In genomic region chr17:77228224-77229215, GRCh38 we compare ENCODE assay signal across 17 cellular contexts.
DNase-seq lines count a peak whose midpoint lies in the region; ATAC-seq lines count a peak whose summit lies in the region.
"Had no signal": no experiment of that assay in that cellular context is flagged by ENCODE, and none has a peak within 500 bp of the region (broad histone marks: within the 10 kb centered on the region; RNA-seq: fewer than 3 reads in every experiment).

No MANE protein-coding gene starts in this region.

- peaks cover 0 to 2% of the 10 kb centered on the region in 2 donors for H3K4me1 Mint-ChIP-seq in stimulated activated naive B cell treated with anti-CD40 and anti-IgM and Interleukin-4, amounts not matched to agents 10 μg/mL and 1 μg/mL and 100 μg/mL, for 72 hours

- no peak for ATAC-seq in stimulated activated naive B cell treated with anti-CD40 and anti-IgM and Interleukin-4, amounts not matched to agents 10 μg/mL and 1 μg/mL and 100 μg/mL, for 72 hours (replicated peaks)
- ATAC-seq in HG03025 (IDR thresholded peaks at IDR 0.05; ENCODE audit: low FRiP score, unreplicated experiment) (no peak), GM18873 (IDR thresholded peaks at IDR 0.05; ENCODE audit: low FRiP score, unreplicated experiment) (no peak)

- no peaks in the 10 kb centered on the region for H3K27me3 ChIP-seq in layer of hippocampus (ENCODE audit: control insufficient read depth, insufficient read depth, low read length)
- H3K27me3 ChIP-seq: hepatocyte, stomach had no signal

- H3K4me3 Mint-ChIP-seq in stimulated activated naive B cell treated with anti-CD40 and anti-IgM and Interleukin-4, amounts not matched to agents 10 μg/mL and 1 μg/mL and 100 μg/mL, for 72 hours = no peak overlapping the region
- H3K4me3 Mint-ChIP-seq: activated T-helper 1 cell treated with anti-CD3 and anti-CD28 coated beads, Interleukin-12 subunit alpha, Interleukin-12 subunit beta, Interleukin-2, Interleukin-4 antibody, amounts not matched to agents 30 ng/mL and 10 ng/mL and 1 ng/mL, durations not matched to agents 14 hours and 24 hours and 36 hours; natural killer cell treated with Interleukin-12 subunit alpha and Interleukin-12 subunit beta and Interleukin-15 and Interleukin-18, amount 100 ng/mL, for 72 hours had no signal

- H3K27me3 Mint-ChIP-seq in stimulated activated naive B cell treated with anti-CD40 and anti-IgM and Interleukin-4, amounts not matched to agents 10 μg/mL and 1 μg/mL and 100 μg/mL, for 72 hours = peaks cover 5% of the 10 kb centered on the region in 2 donors
- H3K27me3 Mint-ChIP-seq: natural killer cell treated with Interleukin-12 subunit alpha and Interleukin-12 subunit beta and Interleukin-15 and Interleukin-18, amount 100 ng/mL, for 72 hours had no signal

- peaks cover 4 to 6% of the 10 kb centered on the region in 2 donors for H3K9me3 Mint-ChIP-seq in stimulated activated naive B cell treated with anti-CD40 and anti-IgM and Interleukin-4, amounts not matched to agents 10 μg/mL and 1 μg/mL and 100 μg/mL, for 72 hours
- H3K9me3 Mint-ChIP-seq: natural killer cell treated with Interleukin-12 subunit alpha and Interleukin-12 subunit beta and Interleukin-15 and Interleukin-18, amount 100 ng/mL, for 72 hours had no signal

- H3K27ac ChIP-seq in layer of hippocampus (ENCODE audit: low read depth, low read length) = peak overlapping the region; percentile 46
- H3K27ac ChIP-seq: hepatocyte had no signal

- DNase-seq in NCI-H345 (lab: John Stamatoyannopoulos, UW) = peak; percentile 10
- DNase-seq in NCI-H345 treated with DMSO at 0.1 percent for 48 hours (lab: John Stamatoyannopoulos, UW; ENCODE audit: unreplicated experiment) = no peak
- peak; percentile 88 for DNase-seq in NCI-H524 treated with DMSO at 0.1 percent for 48 hours (lab: John Stamatoyannopoulos, UW)
- no peak for DNase-seq in stimulated activated naive B cell treated with anti-CD40 and anti-IgM and Interleukin-4, amounts not matched to agents 10 μg/mL and 1 μg/mL and 100 μg/mL, for 72 hours
- DNase-seq in SW480 (ENCODE audit: low spot score) = no peak
- DNase-seq: activated CD4-positive, alpha-beta T cell treated with anti-CD3 and anti-CD28 coated beads, Interleukin-2, amount 50 U/mL, for 1 hour; amniotic stem cell; cortex of kidney; NCI-H526; stomach; T1000 had no signal

- peak overlapping the region; percentile 43 for H3K27ac Mint-ChIP-seq in stimulated activated naive B cell treated with anti-CD40 and anti-IgM and Interleukin-4, amounts not matched to agents 10 μg/mL and 1 μg/mL and 100 μg/mL, for 72 hours
- H3K27ac Mint-ChIP-seq: activated T-helper 1 cell treated with anti-CD3 and anti-CD28 coated beads, Interleukin-12 subunit alpha, Interleukin-12 subunit beta, Interleukin-2, Interleukin-4 antibody, amounts not matched to agents 30 ng/mL and 10 ng/mL and 1 ng/mL, durations not matched to agents 14 hours and 24 hours and 36 hours; natural killer cell treated with Interleukin-12 subunit alpha and Interleukin-12 subunit beta and Interleukin-15 and Interleukin-18, amount 100 ng/mL, for 72 hours had no signal

- peaks cover 21 to 23% of the 10 kb centered on the region in 2 donors for H3K36me3 Mint-ChIP-seq in stimulated activated naive B cell treated with anti-CD40 and anti-IgM and Interleukin-4, amounts not matched to agents 10 μg/mL and 1 μg/mL and 100 μg/mL, for 72 hours
- H3K36me3 Mint-ChIP-seq: natural killer cell treated with Interleukin-12 subunit alpha and Interleukin-12 subunit beta and Interleukin-15 and Interleukin-18, amount 100 ng/mL, for 72 hours had no signal

Comparison
In these comparisons a context has a peak if more than half of its experiments do, and no peak if none do; other contexts are left out.
1. DNase-seq: peak in NCI-H345 (single experiment) and NCI-H524 treated with DMSO at 0.1 percent for 48 hours (single experiment); none in NCI-H345 treated with DMSO at 0.1 percent for 48 hours (single experiment), stimulated activated naive B cell treated with anti-CD40 and anti-IgM and Interleukin-4, amounts not matched to agents 10 μg/mL and 1 μg/mL and 100 μg/mL, for 72 hours (single experiment) and SW480 (single experiment).